In genomic region chr13:97975851-97976550, GRCh38 we compare ENCODE assay signal across 8 cellular contexts. TPM values are rescaled to one million over a fixed set of nuclear protein-coding genes. Genes with fewer than 3 reads are reported as not detected.
DNase-seq lines count a peak whose midpoint lies in the region; ATAC-seq lines count a peak whose summit lies in the region.

No MANE protein-coding gene starts in this region.

- H3K27me3 Mint-ChIP-seq in activated CD4-positive, alpha-beta T cell treated with anti-CD3 and anti-CD28 coated beads, Interleukin-2, amount 10 ng/mL, durations not matched to agents 24 days and 14 days = peaks cover 10% of the 10 kb centered on the region

- no peaks in the 10 kb centered on the region for H3K9me3 Mint-ChIP-seq in activated CD4-positive, alpha-beta T cell treated with anti-CD3 and anti-CD28 coated beads, Interleukin-2, amount 10 ng/mL, durations not matched to agents 24 days and 14 days

- H3K4me1 Mint-ChIP-seq in activated CD4-positive, alpha-beta T cell treated with anti-CD3 and anti-CD28 coated beads, Interleukin-2, amount 10 ng/mL, durations not matched to agents 24 days and 14 days = peaks cover 24% of the 10 kb centered on the region

- intact Hi-C loops in activated CD4-positive, alpha-beta T cell treated with anti-CD3 and anti-CD28 coated beads, Interleukin-2, amount 10 ng/mL, durations not matched to agents 24 days and 14 days (cut with micrococcal nuclease) = loop anchor here (1.0 to 10.0 kb wide), 8 partner anchors 121 to 1631 kb away; partner anchors contain the start of genes CLYBL, FARP1, MBNL2 and STK24

- H3K36me3 Mint-ChIP-seq in activated CD4-positive, alpha-beta T cell treated with anti-CD3 and anti-CD28 coated beads, Interleukin-2, amount 10 ng/mL, durations not matched to agents 24 days and 14 days (ENCODE audit: low read depth) = peaks cover 12% of the 10 kb centered on the region

- ATAC-seq in GM19324 (IDR thresholded peaks at IDR 0.05; ENCODE audit: low FRiP score, unreplicated experiment) = peak; percentile 93
- peak; percentile 89 for ATAC-seq in HG03442 (IDR thresholded peaks at IDR 0.05; ENCODE audit: unreplicated experiment)

- peak overlapping the region; percentile 92 for H3K4me3 Mint-ChIP-seq in activated CD4-positive, alpha-beta T cell treated with anti-CD3 and anti-CD28 coated beads, Interleukin-2, amount 10 ng/mL, durations not matched to agents 24 days and 14 days

- DNase-seq in C1 segment of cervical spinal cord (lab: John Stamatoyannopoulos, UW) (peak; percentile 28 to 91 (median 76)), NCI-H524 treated with DMSO at 0.1 percent for 48 hours (lab: John Stamatoyannopoulos, UW) (peak; percentile 43), cortex of kidney (lab: John Stamatoyannopoulos, UW) (peak; percentile 43), left kidney (ENCODE audit: low read depth, low spot score) (peak; percentile 98)
- DNase-seq in activated CD4-positive, alpha-beta T cell treated with anti-CD3 and anti-CD28 coated beads, Interleukin-2, amount 10 ng/mL, durations not matched to agents 24 days and 14 days = peak; percentile 97
- peak; percentile 88 for DNase-seq in stimulated activated CD4-positive, alpha-beta T cell treated with anti-CD3 and anti-CD28 coated beads, Interleukin-1b, Interleukin-23, amount 100 ng/mL, for 48 hours

- peak overlapping the region; percentile 99 for H3K27ac Mint-ChIP-seq in activated CD4-positive, alpha-beta T cell treated with anti-CD3 and anti-CD28 coated beads, Interleukin-2, amount 10 ng/mL, durations not matched to agents 24 days and 14 days

RNA-seq across cellular contexts. Expression of gene IPO5, which starts 22.5 kb away (rescaled TPM):
- total RNA-seq in activated CD4-positive, alpha-beta T cell treated with anti-CD3 and anti-CD28 coated beads, Interleukin-2, amount 10 ng/mL, durations not matched to agents 24 days and 14 days = 243 and 245 TPM in 2 replicates

Comparison
In these comparisons a context has a peak if more than half of its experiments do, and no peak if none do; other contexts are left out.
1. Peak in every context shown above with its lines: DNase-seq and ATAC-seq.
2. DNase-seq: peak in every context shown above with its lines; median percentile 98 in left kidney; 97 in activated CD4-positive, alpha-beta T cell treated with anti-CD3 and anti-CD28 coated beads, Interleukin-2, amount 10 ng/mL, durations not matched to agents 24 days and 14 days; 88 in stimulated activated CD4-positive, alpha-beta T cell treated with anti-CD3 and anti-CD28 coated beads, Interleukin-1b, Interleukin-23, amount 100 ng/mL, for 48 hours; 76 in C1 segment of cervical spinal cord; 43 in NCI-H524 treated with DMSO at 0.1 percent for 48 hours; 43 in cortex of kidney.